Comparison of ENCODE assay signal across 8 cellular contexts in genomic region chr10:87342704-87343258, GRCh38. TPM values are rescaled to one million over a fixed set of nuclear protein-coding genes. Genes with fewer than 3 reads are reported as not detected.
DNase-seq lines count a peak whose midpoint lies in the region; TF ChIP-seq lines count a peak whose summit lies in the region.
"Not testable (repeated sequence)": the region's sequence is repeated elsewhere in the genome, so short reads cannot be mapped to it uniquely, and the experiment has no call there.

No MANE protein-coding gene starts in this region.

- not testable (repeated sequence) for H3K9ac ChIP-seq in neural progenitor cell

- H2AFZ ChIP-seq in neural progenitor cell (replicated peaks) = not testable (repeated sequence)

- not testable (repeated sequence) for H3K4me1 ChIP-seq in SJCRH30, neural progenitor cell

- H3K4me3 ChIP-seq in SJCRH30 (peak overlapping the region; percentile 78), neural progenitor cell (peak overlapping the region; percentile 80)

- H3K79me2 ChIP-seq in neural progenitor cell (ENCODE audit: low read depth) = peaks cover 31% of the 10 kb centered on the region

- not testable (repeated sequence) for H3K9me3 Mint-ChIP-seq in neural progenitor cell

- not testable (repeated sequence) for H3K36me3 ChIP-seq in SJCRH30, neural progenitor cell

- not testable (repeated sequence) for H3K27ac Mint-ChIP-seq in neural progenitor cell

- peaks cover 10% of the 10 kb centered on the region for H3K4me1 Mint-ChIP-seq in neural progenitor cell

- not testable (repeated sequence) for H3F3A ChIP-seq in neural progenitor cell (ENCODE audit: low read depth)

- DNase-seq in ELR (ENCODE audit: low read depth) = peak; percentile 83
- peak; percentile 33 for DNase-seq in H4 (ENCODE audit: low spot score)
- DNase-seq in SJCRH30 = peak; percentile 68 to 72
- peak; percentile 76 for DNase-seq in activated effector memory CD4-positive, alpha-beta T cell treated with Interleukin-2 at 50 U/mL for 16 hours
- DNase-seq in fibroblast of the conjunctiva (ENCODE audit: low read depth) = peak; percentile 49
- peak; percentile 93 for DNase-seq in neural progenitor cell (ENCODE audit: low spot score)
- peak; percentile 53 to 90 (median 83) for DNase-seq in stimulated activated naive CD4-positive, alpha-beta T cell (lab: John Stamatoyannopoulos, UW)

- H3K9me3 ChIP-seq in SJCRH30 (replicated peaks); neural progenitor cell (ENCODE audit: low read depth): not testable (repeated sequence)

- not testable (repeated sequence) for H3K27me3 Mint-ChIP-seq in neural progenitor cell (ENCODE audit: insufficient read depth, low read depth)

- not testable (repeated sequence) for H3K27me3 ChIP-seq in SJCRH30, neural progenitor cell

- H3K4me3 Mint-ChIP-seq in neural progenitor cell = peak overlapping the region; percentile 96

- H3K27ac ChIP-seq in SJCRH30 (peak overlapping the region; percentile 73), neural progenitor cell (peak overlapping the region; percentile 81)

- not testable (repeated sequence) for H3K4me2 ChIP-seq in neural progenitor cell

- TF ChIP-seq CTCF in LNCAP (IDR thresholded peaks at IDR 0.05) = 0 out of 2 replicates have a peak, but pooled peaks have one; percentile 20
- peak; percentile 52 for TF ChIP-seq CTCF in neural progenitor cell (IDR thresholded peaks at IDR 0.05)

- not testable (repeated sequence) for H3K36me3 Mint-ChIP-seq in neural progenitor cell

- H4K20me1 ChIP-seq in neural progenitor cell (ENCODE audit: low read depth) = peaks cover 18% of the 10 kb centered on the region

RNA-seq across cellular contexts. Expression of gene NUTM2D, which starts 14.8 kb away (rescaled TPM):
- total RNA-seq in H4 (2014; rRNA removed; shearing (Covaris generic)) = 0.35 and 0.45 TPM in 2 replicates
- total RNA-seq in SJCRH30 (2014; rRNA removed; shearing (Covaris generic)) = 0.59 and 0.89 TPM in 2 replicates
- 3.4 and 4.1 TPM in 2 replicates for total RNA-seq in neural progenitor cell (ENCODE audit: low replicate concordance)

Comparison
In these comparisons a context has a peak if more than half of its experiments do, and no peak if none do; other contexts are left out.
1. Peak in every context shown above with its lines: DNase-seq, H3K4me3 ChIP-seq and H3K27ac ChIP-seq.
2. DNase-seq: peak in every context shown above with its lines; median percentile 93 in neural progenitor cell; 83 in ELR; 83 in stimulated activated naive CD4-positive, alpha-beta T cell; 76 in activated effector memory CD4-positive, alpha-beta T cell treated with Interleukin-2 at 50 U/mL for 16 hours; 70 in SJCRH30; 49 in fibroblast of the conjunctiva; 33 in H4.